In genomic region chrX:11759461-11760311, GRCh38 we compare ENCODE assay signal across 8 cellular contexts. TPM values are rescaled to one million over a fixed set of nuclear protein-coding genes. Genes with fewer than 3 reads are reported as not detected.
DNase-seq lines count a peak whose midpoint lies in the region; ATAC-seq and TF ChIP-seq lines count a peak whose summit lies in the region.

No MANE protein-coding gene starts in this region.

- TF ChIP-seq CTCF in GM12875 (IDR thresholded peaks at IDR 0.05; ENCODE audit: borderline replicate concordance, insufficient read depth, low read depth, low read length) (no peak), osteoblast (IDR thresholded peaks at IDR 0.05; ENCODE audit: extremely low read depth, low read depth, low read length) (no peak), upper lobe of right lung (IDR thresholded peaks at IDR 0.05) (no peak)

- peaks cover 16% of the 10 kb centered on the region for H3K4me1 ChIP-seq in adipocyte (ENCODE audit: control insufficient read depth, insufficient read depth, low read length)
- peaks cover 14% of the 10 kb centered on the region for H3K4me1 ChIP-seq in osteoblast (ENCODE audit: insufficient read depth, low read length)
- no peaks in the 10 kb centered on the region for H3K4me1 ChIP-seq in upper lobe of right lung

- H3K27me3 ChIP-seq in adipocyte (replicated peaks; ENCODE audit: control insufficient read depth, insufficient read depth, low read length): no peaks in the 10 kb centered on the region
- H3K27me3 ChIP-seq in osteoblast (ENCODE audit: insufficient read depth, low read length): no peaks in the 10 kb centered on the region
- H3K27me3 ChIP-seq in upper lobe of right lung: no peaks in the 10 kb centered on the region

- H2AFZ ChIP-seq in osteoblast (ENCODE audit: low read length): peak overlapping the region; percentile 69

- H4K20me1 ChIP-seq in osteoblast (ENCODE audit: insufficient read depth, low read length): no peaks in the 10 kb centered on the region

- DNase-seq in NCI-H1105 treated with DMSO at 0.1 percent for 48 hours (lab: John Stamatoyannopoulos, UW) (peak; percentile 84), SKM-1 (lab: John Stamatoyannopoulos, UW; ENCODE audit: unreplicated experiment) (peak; percentile 44), adipocyte (ENCODE audit: low read depth) (peak; percentile 93), Right ventricle myocardium inferior (ENCODE audit: missing footprints) (peak; percentile 85), osteoblast (ENCODE audit: insufficient read length, low spot score, missing footprints) (peak; percentile 92), upper lobe of right lung (peak; percentile 71)

- H3K4me3 ChIP-seq in GM12875 (ENCODE audit: low read depth, low read length) (peak overlapping the region; percentile 73), adipocyte (ENCODE audit: low read length) (peak overlapping the region; percentile 88), osteoblast (ENCODE audit: insufficient read depth, low read length) (peak overlapping the region; percentile 88), upper lobe of right lung (peak overlapping the region; percentile 68)

- peak overlapping the region; percentile 91 for H3K27ac ChIP-seq in osteoblast (ENCODE audit: low read depth, low read length)
- H3K27ac ChIP-seq in upper lobe of right lung: peak overlapping the region; percentile 38

- H3K4me2 ChIP-seq in osteoblast (ENCODE audit: insufficient read depth, low read length): peak overlapping the region; percentile 86

- intact Hi-C loops in Right ventricle myocardium inferior (cut with DNase I) (loop anchor here (10.0 kb wide), 1 partner anchor 645 kb away; the partner anchor contains the start of gene HCCS), upper lobe of right lung (cut with DNase I) (no loop called here)

- H3K9ac ChIP-seq in adipocyte (ENCODE audit: low read length): peak overlapping the region; percentile 89

- ATAC-seq in HG02763 (IDR thresholded peaks at IDR 0.05; ENCODE audit: unreplicated experiment) (peak; percentile 73), Right ventricle myocardium inferior (peak; percentile 95), upper lobe of right lung (peak; percentile 88)

- H3K36me3 ChIP-seq in adipocyte (ENCODE audit: control insufficient read depth, insufficient read depth, low read length, severe bottlenecking): peaks cover 39% of the 10 kb centered on the region
- peaks cover 28% of the 10 kb centered on the region for H3K36me3 ChIP-seq in osteoblast (ENCODE audit: insufficient read depth, low read length)
- peaks cover 37% of the 10 kb centered on the region for H3K36me3 ChIP-seq in upper lobe of right lung

- no peaks in the 10 kb centered on the region for H3K9me3 ChIP-seq in adipocyte (ENCODE audit: control insufficient read depth, low read length)
- no peaks in the 10 kb centered on the region for H3K9me3 ChIP-seq in osteoblast (ENCODE audit: low read depth, low read length)
- H3K9me3 ChIP-seq in upper lobe of right lung: no peaks in the 10 kb centered on the region

- H3K79me2 ChIP-seq in osteoblast (ENCODE audit: insufficient read depth, low read length): peaks cover 3% of the 10 kb centered on the region

RNA-seq across cellular contexts. Expression of gene MSL3, which starts 1.6 kb away (rescaled TPM):
- total RNA-seq in Right ventricle myocardium inferior (14.6 TPM), osteoblast (24.5 and 26.4 TPM in 2 replicates), upper lobe of right lung (27.7 TPM)

Comparison
In these comparisons a context has a peak if more than half of its experiments do, and no peak if none do; other contexts are left out.
1. Peak in every context shown above with its lines: DNase-seq, ATAC-seq, H3K4me3 ChIP-seq and H3K27ac ChIP-seq.